In genomic region chr7:66514050-66514449, GRCh38 we compare ENCODE assay signal across 25 cellular contexts.
DNase-seq lines count a peak whose midpoint lies in the region; ATAC-seq, FAIRE-seq and TF ChIP-seq lines count a peak whose summit lies in the region.
"Had no signal": no experiment of that assay in that cellular context is flagged by ENCODE, and none has a peak within 500 bp of the region (broad histone marks: within the 10 kb centered on the region; RNA-seq: fewer than 3 reads in every experiment).

No MANE protein-coding gene starts in this region.

- H3K36me3 ChIP-seq in right lobe of liver (no peaks in the 10 kb centered on the region), HepG2 (replicated peaks in 1 of 2; ENCODE audit: control insufficient read depth in 1 of 2, insufficient read depth in 2 of 2, low read length in 2 of 2) (no peaks in the 10 kb centered on the region), H1 (ENCODE audit: control insufficient read depth in 2 of 4, insufficient read depth in 4 of 4, low read length in 3 of 4) (no peaks in the 10 kb centered on the region)
- H3K36me3 ChIP-seq: BE2C, BLaER1 had no signal

- no peak overlapping the region for H3K14ac ChIP-seq in H1 (ENCODE audit: insufficient read length)

- 33% methylated on average over 7 of the region's 9 CpGs for WGBS in right lobe of liver (ENCODE audit: insufficient coverage, low coverage, low lambda C conversion rate, missing lambda C conversion rate)
- 58% methylated on average over 9 of the region's 9 CpGs for WGBS in HepG2 (ENCODE audit: low lambda C conversion rate)
- 75% methylated on average over 9 of the region's 9 CpGs; no CpG with 5 or more reads in 1 of the 2 experiments for WGBS in H1 (ENCODE audit: extremely low coverage in 1 of 2, insufficient coverage in 1 of 2, insufficient read length in 1 of 2, insufficient replicate concordance in 2 of 2, low coverage in 1 of 2, low lambda C conversion rate in 2 of 2, missing lambda C conversion rate in 1 of 2), 2 experiments

- no peak overlapping the region for H4K5ac ChIP-seq in H1 (ENCODE audit: insufficient read length, low read depth, low read length)

- no peak overlapping the region for H3K27ac Mint-ChIP-seq in naive thymus-derived CD8-positive, alpha-beta T cell
- H3K27ac Mint-ChIP-seq: CD14-positive monocyte; CD4-positive, CD25-positive, alpha-beta regulatory T cell; CD8-positive, alpha-beta memory T cell had no signal

- CTCF ChIA-PET in HepG2 (lab: Yijun Ruan, JAX; ENCODE audit: low intra/inter-chr PET ratio, low total read pairs) (no interaction called here), H1 (lab: Charles Lee; ENCODE audit: partially characterized antibody) (interaction anchor here (1.4 kb wide), 1 partner anchor 85 kb away, joined by 3 read pairs; no protein-coding TSS in a partner anchor)

- no peak overlapping the region for H2BK20ac ChIP-seq in H1 (ENCODE audit: low read length)

- no peak overlapping the region for H3K4ac ChIP-seq in H1 (replicated peaks; ENCODE audit: insufficient read length, low read depth, low read length)

- TF ChIP-seq EP300 in HepG2 (IDR thresholded peaks at IDR 0.05; ENCODE audit: low read depth in 2 of 2, low read length in 2 of 2) (no peak), HepG2 (CRISPR knock-in tag; IDR thresholded peaks at IDR 0.05; ENCODE audit: borderline replicate concordance) (no peak), H1 (IDR thresholded peaks at IDR 0.05; ENCODE audit: borderline replicate concordance in 1 of 2, low read depth in 2 of 2, low read length in 2 of 2) (no peak)

- no peak overlapping the region for H2AK5ac ChIP-seq in H1 (ENCODE audit: low read depth, low read length)

- H3K36me3 Mint-ChIP-seq in naive thymus-derived CD8-positive, alpha-beta T cell: no peaks in the 10 kb centered on the region
- H3K36me3 Mint-ChIP-seq: CD14-positive monocyte; CD4-positive, alpha-beta memory T cell; CD4-positive, CD25-positive, alpha-beta regulatory T cell; CD8-positive, alpha-beta memory T cell had no signal

- no peak overlapping the region for H2BK15ac ChIP-seq in H1 (ENCODE audit: low read length)

- intact Hi-C loops in right lobe of liver (cut with DNase I): no loop called here
- intact Hi-C loops in HepG2 (cut with micrococcal nuclease; ENCODE audit: unreplicated experiment): no loop called here

- no peak overlapping the region for H3K18ac ChIP-seq in H1 (ENCODE audit: extremely low read depth, low read length)

- TF ChIP-seq POLR2A in right lobe of liver (IDR thresholded peaks at IDR 0.05) (no peak), HepG2 (IDR thresholded peaks at IDR 0.05; ENCODE audit: insufficient read depth in 1 of 2, low read depth in 2 of 2, low read length in 2 of 2) (no peak), H1 (IDR thresholded peaks at IDR 0.05; ENCODE audit: control extremely low read depth in 1 of 2, low read depth in 2 of 2, low read length in 2 of 2) (no peak)

- no peak overlapping the region for H2AFZ ChIP-seq in HepG2 (ENCODE audit: low read length)
- no peak overlapping the region for H2AFZ ChIP-seq in H1 (ENCODE audit: low read length)

- H3K79me1 ChIP-seq in H1 (ENCODE audit: low read depth, low read length): no peaks in the 10 kb centered on the region

- TF ChIP-seq RAD21 in HepG2 (CRISPR knock-in tag; IDR thresholded peaks at IDR 0.05) (no peak), H1 (IDR thresholded peaks at IDR 0.05 in 1 of 2, conservative IDR thresholded peaks at IDR 0.05 in 1 of 2; ENCODE audit: low read depth in 2 of 2, low read length in 2 of 2) (no peak)

- ATAC-seq in right lobe of liver (peak; percentile 22 to 61 (median 42)), HepG2 (no peak)
- ATAC-seq in naive thymus-derived CD8-positive, alpha-beta T cell: no peak

- H4K8ac ChIP-seq in H1 (ENCODE audit: extremely low read depth, insufficient read depth, low read length): 0 out of 2 replicates have a peak overlapping the region, but pooled peaks have one; percentile 25

- no peak overlapping the region for H3K23ac ChIP-seq in H1 (ENCODE audit: insufficient read length)

- TF ChIP-seq CTCF in right lobe of liver (IDR thresholded peaks at IDR 0.05) (no peak), HepG2 (CRISPR knock-in tag; IDR thresholded peaks at IDR 0.05) (no peak), H1 (IDR thresholded peaks at IDR 0.05; ENCODE audit: control extremely low read depth in 1 of 3, insufficient read depth in 1 of 3, low read depth in 1 of 3, low read length in 3 of 3) (no peak)

- no TSS peak for BruUV-seq in HepG2 (replicated peaks; lab: Mats Ljungman, UMichigan)

- H4K91ac ChIP-seq in H1 (replicated peaks; ENCODE audit: insufficient read length, low read length): no peak overlapping the region

- H2BK5ac ChIP-seq in H1 (ENCODE audit: low read depth, low read length): no peak overlapping the region

- H3K27ac ChIP-seq in right lobe of liver (no peak overlapping the region), HepG2 (ENCODE audit: extremely low read length, insufficient read depth, low read length) (no peak overlapping the region), H1 (ENCODE audit: low read depth, low read length) (no peak overlapping the region)
- H3K27ac ChIP-seq: BLaER1 had no signal

- H3K9ac ChIP-seq in HepG2 (ENCODE audit: insufficient read depth, low read depth, low read length) (no peak overlapping the region), H1 (replicated peaks in 1 of 4; ENCODE audit: extremely low read depth in 1 of 4, low read depth in 3 of 4, low read length in 3 of 4) (no peak overlapping the region)
- H3K9ac ChIP-seq: BLaER1 had no signal

- H3K4me2 ChIP-seq in HepG2 (ENCODE audit: low read depth, low read length): no peak overlapping the region
- no peak overlapping the region for H3K4me2 ChIP-seq in H1 (ENCODE audit: insufficient read depth in 1 of 2, low read depth in 2 of 2, low read length in 2 of 2)
- H3K4me2 ChIP-seq: BLaER1 had no signal

- H4K20me1 ChIP-seq in HepG2 (ENCODE audit: insufficient read depth, low read length) (no peaks in the 10 kb centered on the region), H1 (replicated peaks in 1 of 2; ENCODE audit: control insufficient read depth in 1 of 2, insufficient read depth in 2 of 2, low read length in 2 of 2) (no peaks in the 10 kb centered on the region)
- H4K20me1 ChIP-seq: BLaER1 had no signal

- H3K4me3 Mint-ChIP-seq in naive thymus-derived CD8-positive, alpha-beta T cell: no peak overlapping the region
- H3K4me3 Mint-ChIP-seq: CD14-positive monocyte; CD4-positive, CD25-positive, alpha-beta regulatory T cell; CD8-positive, alpha-beta memory T cell had no signal

- H3K4me1 ChIP-seq in right lobe of liver (no peaks in the 10 kb centered on the region), HepG2 (ENCODE audit: insufficient read depth, low read length) (peaks cover 21% of the 10 kb centered on the region), H1 (replicated peaks in 1 of 4; ENCODE audit: control insufficient read depth in 3 of 4, insufficient read depth in 4 of 4, low read length in 3 of 4) (no peaks in the 10 kb centered on the region)
- H3K4me1 ChIP-seq: BE2C, BLaER1 had no signal

- H3K9me3 ChIP-seq in right lobe of liver (no peaks in the 10 kb centered on the region), HepG2 (ENCODE audit: low read length) (no peaks in the 10 kb centered on the region), H1 (ENCODE audit: insufficient read depth in 2 of 2, low read depth in 1 of 2, low read length in 1 of 2) (no peaks in the 10 kb centered on the region)
- H3K9me3 ChIP-seq: BE2C, BLaER1 had no signal

- H3K27me3 ChIP-seq in right lobe of liver: no peaks in the 10 kb centered on the region
- no peaks in the 10 kb centered on the region for H3K27me3 ChIP-seq in HepG2 (ENCODE audit: control insufficient read depth in 1 of 2, insufficient read depth in 2 of 2, low read length in 2 of 2)
- H3K27me3 ChIP-seq in H1 (replicated peaks in 1 of 4; ENCODE audit: control insufficient read depth in 3 of 4, extremely low read depth in 1 of 4, insufficient read depth in 3 of 4, low read length in 3 of 4): no peaks in the 10 kb centered on the region
- H3K27me3 ChIP-seq: BE2C, BLaER1 had no signal

- POLR2A ChIA-PET in HepG2 (lab: Yijun Ruan, JAX) (interaction anchor here (4.2 kb wide), 1 partner anchor 20 kb away, joined by 28 read pairs; no protein-coding TSS in a partner anchor), H1 (lab: Charles Lee; ENCODE audit: partially characterized antibody) (no interaction called here)
- POLR2A ChIA-PET in naive thymus-derived CD8-positive, alpha-beta T cell (lab: Charles Lee): interaction anchor here (1.1 kb wide), 1 partner anchor 13 kb away, joined by 7 read pairs; no protein-coding TSS in a partner anchor

- DNase-seq in right lobe of liver: no peak
- no peak for DNase-seq in HepG2 (ENCODE audit: low spot score)
- DNase-seq in H1 (ENCODE audit: low read depth in 1 of 2, low spot score in 2 of 2): no peak
- DNase-seq in foreskin melanocyte: no peak
- no peak for DNase-seq in naive thymus-derived CD8-positive, alpha-beta T cell
- DNase-seq: 8988T; ACHN; BE2C; C1 segment of cervical spinal cord; CD4-positive, alpha-beta memory T cell; CD4-positive, CD25-positive, alpha-beta regulatory T cell; CD8-positive, alpha-beta memory T cell; COR-L47; DMS 273 treated with DMSO at 0.1 percent for 48 hours; DMS153; DMS53; DMS79; DND-41; EL; GDM1 had no signal

- in situ Hi-C loops in HepG2 (cut with HindIII; ENCODE audit: extremely low pct_ligation_motif_present, low pct_unique_long_range_greater_than_20kb): no loop called here

- no peak overlapping the region for H3K4me3 ChIP-seq in right lobe of liver
- H3K4me3 ChIP-seq in HepG2 (replicated peaks in 1 of 3; ENCODE audit: insufficient read depth in 1 of 3, low read depth in 2 of 3, low read length in 3 of 3): no peak overlapping the region
- H3K4me3 ChIP-seq in H1 (ENCODE audit: extremely low read depth in 1 of 4, insufficient read depth in 2 of 4, low read depth in 3 of 4, low read length in 4 of 4): no peak overlapping the region
- H3K4me3 ChIP-seq: BLaER1 had no signal

- no peak overlapping the region for H2BK120ac ChIP-seq in H1 (replicated peaks; ENCODE audit: low read depth, low read length)

- H3K56ac ChIP-seq in H1 (replicated peaks; ENCODE audit: insufficient read length, low read depth, low read length): no peak overlapping the region

- H3K4me1 Mint-ChIP-seq in naive thymus-derived CD8-positive, alpha-beta T cell: peaks cover 0 to 3% (median 0%) of the 10 kb centered on the region in 4 donors
- H3K4me1 Mint-ChIP-seq: CD14-positive monocyte; CD4-positive, alpha-beta memory T cell; CD8-positive, alpha-beta memory T cell had no signal

- H3K79me2 ChIP-seq in HepG2 (ENCODE audit: insufficient read depth, low read length) (no peaks in the 10 kb centered on the region), H1 (ENCODE audit: control insufficient read depth in 1 of 2, insufficient read depth in 2 of 2, low read length in 2 of 2) (no peaks in the 10 kb centered on the region)

- H3K9me3 Mint-ChIP-seq in naive thymus-derived CD8-positive, alpha-beta T cell: no peaks in the 10 kb centered on the region
- H3K9me3 Mint-ChIP-seq: CD4-positive, alpha-beta memory T cell; CD4-positive, CD25-positive, alpha-beta regulatory T cell; CD8-positive, alpha-beta memory T cell had no signal

- no peak overlapping the region for H2BK12ac ChIP-seq in H1 (ENCODE audit: low read depth, low read length)

- no peaks in the 10 kb centered on the region for H3K23me2 ChIP-seq in H1 (ENCODE audit: low read depth, low read length)

- FAIRE-seq in HepG2 (lab: Jason Lieb, UNC): no peak
- no peak for FAIRE-seq in H1 (lab: Jason Lieb, UNC)
- FAIRE-seq: A204.1, GM12891, GM19239 had no signal

- peaks cover 0 to under 1% (median 0%) of the 10 kb centered on the region in 5 donors for H3K27me3 Mint-ChIP-seq in naive thymus-derived CD8-positive, alpha-beta T cell
- H3K27me3 Mint-ChIP-seq: CD4-positive, alpha-beta memory T cell; CD8-positive, alpha-beta memory T cell had no signal

Comparison
In these comparisons a context has a peak if more than half of its experiments do, and no peak if none do; other contexts are left out.
1. ATAC-seq: peak in right lobe of liver (4 of 4); none in HepG2 (single experiment) and naive thymus-derived CD8-positive, alpha-beta T cell (0 of 2).